ENCODE assay signal across 9 cellular contexts in the genomic region with DNA sequence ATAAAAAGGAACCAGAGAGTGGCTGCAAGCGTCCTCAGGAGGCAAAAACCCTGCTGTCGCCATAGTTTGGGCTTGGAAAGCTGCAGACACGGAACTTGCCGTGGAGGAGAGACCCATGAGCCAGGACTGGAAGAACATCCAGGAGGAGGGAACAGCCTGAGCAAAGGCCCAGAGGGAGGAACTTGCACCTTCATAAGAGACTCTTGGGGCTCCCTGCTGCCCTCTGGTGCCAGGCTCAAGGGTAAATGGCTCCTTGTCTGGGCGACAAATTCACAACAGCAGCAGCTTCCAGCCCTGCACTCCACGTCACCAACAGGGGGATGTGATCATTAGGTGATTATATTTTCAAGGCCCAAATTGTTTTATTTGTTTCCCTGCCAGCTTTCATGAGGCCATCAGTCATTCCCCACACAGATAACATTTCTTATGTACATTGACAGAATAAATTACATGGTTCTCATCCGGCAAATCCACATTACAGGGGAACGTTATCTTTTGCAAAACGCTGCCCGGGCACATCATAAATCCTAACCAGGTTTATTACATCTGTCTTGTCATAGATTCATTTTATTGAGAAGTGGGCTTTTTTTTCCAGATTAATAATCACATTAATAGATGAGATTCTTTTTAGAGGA.
A peak's percentile ranks its signal among the peaks of the same experiment; 100 is the strongest.
DNase-seq lines count a peak whose midpoint lies in the region; ATAC-seq, FAIRE-seq and TF ChIP-seq lines count a peak whose summit lies in the region.
"Had no signal": no experiment of that assay in that cellular context is flagged by ENCODE, and none has a peak within 500 bp of the region (broad histone marks: within the 10 kb centered on the region; RNA-seq: fewer than 3 reads in every experiment).

No MANE protein-coding gene starts in this region.

- no peaks in the 10 kb centered on the region for H3K27me3 ChIP-seq in uterus

- no peaks in the 10 kb centered on the region for H3K4me1 Mint-ChIP-seq in activated CD8-positive, alpha-beta memory T cell treated with anti-CD3 and anti-CD28 coated beads, Interleukin-2, amount 10 ng/mL, durations not matched to agents 7 days and 5 days

- TF ChIP-seq CTCF in VCaP (conservative IDR thresholded peaks at IDR 0.05): peak; percentile 71
- peak; percentile 3 for TF ChIP-seq CTCF in kidney (IDR thresholded peaks at IDR 0.05; ENCODE audit: borderline replicate concordance, extremely low read depth, insufficient read depth)
- TF ChIP-seq CTCF in uterus (IDR thresholded peaks at IDR 0.05): no peak

- no peaks in the 10 kb centered on the region for H3K36me3 ChIP-seq in kidney (ENCODE audit: control insufficient read depth in 1 of 2, insufficient read depth in 2 of 2, low read length in 2 of 2)
- H3K36me3 ChIP-seq in uterus: no peaks in the 10 kb centered on the region

- no peak for FAIRE-seq in kidney (lab: Jason Lieb, UNC)
- FAIRE-seq: G401.6 had no signal

- H3K27ac ChIP-seq in VCaP (no peak overlapping the region), kidney (ENCODE audit: low read depth in 2 of 2, low read length in 2 of 2) (no peak overlapping the region), uterus (no peak overlapping the region)

- no peak overlapping the region for H3K4me3 ChIP-seq in kidney (ENCODE audit: low read length in 2 of 2)
- H3K4me3 ChIP-seq in uterus: no peak overlapping the region

- no peaks in the 10 kb centered on the region for H3K4me1 ChIP-seq in kidney (ENCODE audit: control insufficient read depth in 1 of 2, insufficient read depth in 1 of 2, low read depth in 1 of 2, low read length in 2 of 2)
- no peaks in the 10 kb centered on the region for H3K4me1 ChIP-seq in uterus

- intact Hi-C loops in kidney (cut with DNase I) (no loop called here), uterus (cut with DNase I; ENCODE audit: low total_unique reads) (no loop called here)

- no peak overlapping the region for H3K4me3 Mint-ChIP-seq in activated CD8-positive, alpha-beta memory T cell treated with anti-CD3 and anti-CD28 coated beads, Interleukin-2, amount 10 ng/mL, durations not matched to agents 7 days and 5 days

- no peak overlapping the region for H3K27ac Mint-ChIP-seq in activated CD8-positive, alpha-beta memory T cell treated with anti-CD3 and anti-CD28 coated beads, Interleukin-2, amount 10 ng/mL, durations not matched to agents 7 days and 5 days

- no peak overlapping the region for H3K9ac ChIP-seq in kidney (ENCODE audit: low read length in 2 of 2)

- TF ChIP-seq POLR2A in uterus (IDR thresholded peaks at IDR 0.05): no peak

- H3K9me3 ChIP-seq in kidney (ENCODE audit: control insufficient read depth in 1 of 2, low read length in 2 of 2) (no peaks in the 10 kb centered on the region), uterus (no peaks in the 10 kb centered on the region)

- H3K27me3 Mint-ChIP-seq in activated CD8-positive, alpha-beta memory T cell treated with anti-CD3 and anti-CD28 coated beads, Interleukin-2, amount 10 ng/mL, durations not matched to agents 7 days and 5 days: peaks cover 9% of the 10 kb centered on the region

- peak; percentile 43 for DNase-seq in activated CD8-positive, alpha-beta memory T cell treated with anti-CD3 and anti-CD28 coated beads, Interleukin-2, amount 10 ng/mL, durations not matched to agents 7 days and 5 days
- DNase-seq in activated CD8-positive, alpha-beta memory T cell treated with anti-CD3 and anti-CD28 coated beads, Interleukin-2, amount 50 U/mL, for 4 hours: no peak
- DNase-seq in NCI-H1436 (lab: John Stamatoyannopoulos, UW) (peak; percentile 80), kidney (no peak), amniotic stem cell (lab: John Stamatoyannopoulos, UW) (no peak), uterus (no peak)

- H3K9me3 Mint-ChIP-seq in activated CD8-positive, alpha-beta memory T cell treated with anti-CD3 and anti-CD28 coated beads, Interleukin-2, amount 10 ng/mL, durations not matched to agents 7 days and 5 days (ENCODE audit: low read depth): no peaks in the 10 kb centered on the region

- no peaks in the 10 kb centered on the region for H3K36me3 Mint-ChIP-seq in activated CD8-positive, alpha-beta memory T cell treated with anti-CD3 and anti-CD28 coated beads, Interleukin-2, amount 10 ng/mL, durations not matched to agents 7 days and 5 days

- no peak for ATAC-seq in activated CD8-positive, alpha-beta memory T cell treated with anti-CD3 and anti-CD28 coated beads, Interleukin-2, amount 10 ng/mL, durations not matched to agents 7 days and 5 days
- ATAC-seq in HG02642 (IDR thresholded peaks at IDR 0.05; ENCODE audit: poor library complexity, unreplicated experiment): no peak

- CTCF ChIA-PET in activated CD8-positive, alpha-beta memory T cell treated with anti-CD3 and anti-CD28 coated beads, Interleukin-2, amount 10 ng/mL, durations not matched to agents 7 days and 5 days (lab: Charles Lee): interaction anchor here (1.6 kb wide), 1 partner anchor 568 kb away, joined by 3 read pairs; no protein-coding TSS in a partner anchor

Comparison
In these comparisons a context has a peak if more than half of its experiments do, and no peak if none do; other contexts are left out.
1. DNase-seq: peak in activated CD8-positive, alpha-beta memory T cell treated with anti-CD3 and anti-CD28 coated beads, Interleukin-2, amount 10 ng/mL, durations not matched to agents 7 days and 5 days (single experiment) and NCI-H1436 (single experiment); none in activated CD8-positive, alpha-beta memory T cell treated with anti-CD3 and anti-CD28 coated beads, Interleukin-2, amount 50 U/mL, for 4 hours (single experiment), kidney (single experiment), amniotic stem cell (single experiment) and uterus (0 of 2).
2. CTCF ChIP-seq: peak in VCaP (single experiment) and kidney (single experiment); none in uterus (0 of 4).